21 cellular contexts compared by ENCODE assay signal in genomic region chr22:49595465-49596078, GRCh38.
"Had no signal": no experiment of that assay in that cellular context is flagged by ENCODE, and none has a peak within 500 bp of the region (broad histone marks: within the 10 kb centered on the region; RNA-seq: fewer than 3 reads in every experiment).

No MANE protein-coding gene starts in this region.

- H3K36me3 ChIP-seq: lower lobe of right lung, right atrium auricular region, sigmoid colon, stomach, tibial artery had no signal

- ATAC-seq: left ventricle myocardium superior; lower lobe of right lung; natural killer cell; stimulated activated effector memory CD8-positive, alpha-beta T cell treated with anti-CD3 and anti-CD28 coated beads, Interleukin-12 subunit alpha, Interleukin-12 subunit beta, amount 100 ng/mL, for 72 hours had no signal

- H3K27ac ChIP-seq: dorsolateral prefrontal cortex, lower lobe of right lung, neutrophil, parathyroid adenoma, right atrium auricular region, sigmoid colon, stomach, testis, tibial artery had no signal

- H3K4me3 ChIP-seq: dorsolateral prefrontal cortex, lower lobe of right lung, right atrium auricular region, sigmoid colon, stomach, testis, tibial artery had no signal

- DNase-seq: cortex of kidney; effector CD4-positive, alpha-beta T cell; hypothalamus; immature natural killer cell; kidney glomerular epithelial cell; left ventricle myocardium superior; lower lobe of right lung; natural killer cell; sigmoid colon; stimulated activated CD4-positive, alpha-beta T cell treated with anti-CD3 and anti-CD28 coated beads, Interleukin-2, amount 100 ng/mL, for 24 hours; stimulated activated CD4-positive, alpha-beta T cell treated with anti-CD3 and anti-CD28 coated beads, Interleukin-4, amount 100 ng/mL, for 24 hours; stimulated activated naive CD4-positive, alpha-beta T cell treated with Interleukin-2 at 50 U/mL for 16 hours; stomach; testis; tibial artery had no signal

- H3K27me3 ChIP-seq: neutrophil, right atrium auricular region, sigmoid colon, testis had no signal

- H3K9me3 ChIP-seq: lower lobe of right lung, neutrophil, stomach, testis had no signal

- H3K79me2 ChIP-seq: parathyroid adenoma had no signal

- H3K4me1 ChIP-seq: parathyroid adenoma, right atrium auricular region, sigmoid colon, stomach, testis, tibial artery had no signal

- H3K9ac ChIP-seq: parathyroid adenoma had no signal

- H2AFZ ChIP-seq: parathyroid adenoma had no signal

- FAIRE-seq: frontal cortex had no signal
